17 cellular contexts compared by ENCODE assay signal in genomic region chr15:38377547-38378161, GRCh38.
A peak's percentile ranks its signal among the peaks of the same experiment; 100 is the strongest.
DNase-seq lines count a peak whose midpoint lies in the region; ATAC-seq and TF ChIP-seq lines count a peak whose summit lies in the region.
"Had no signal": no experiment of that assay in that cellular context is flagged by ENCODE, and none has a peak within 500 bp of the region (broad histone marks: within the 10 kb centered on the region; RNA-seq: fewer than 3 reads in every experiment).

No MANE protein-coding gene starts in this region.

- H3K36me3 ChIP-seq in left ventricle myocardium inferior (no peaks in the 10 kb centered on the region), upper lobe of right lung (no peaks in the 10 kb centered on the region)
- H3K36me3 ChIP-seq: ascending aorta, pancreas had no signal

- intact Hi-C loops in left ventricle myocardium inferior (cut with micrococcal nuclease), result no loop called here
- intact Hi-C loops in upper lobe of right lung (cut with DNase I), result no loop called here

- TF ChIP-seq CTCF in coronary artery (IDR thresholded peaks at IDR 0.05), result no peak
- no peak for TF ChIP-seq CTCF in left ventricle myocardium inferior (IDR thresholded peaks at IDR 0.05; ENCODE audit: borderline replicate concordance)
- TF ChIP-seq CTCF in omental fat pad (IDR thresholded peaks at IDR 0.05), result no peak
- no peak for TF ChIP-seq CTCF in upper lobe of right lung (IDR thresholded peaks at IDR 0.05)

- H3K27me3 ChIP-seq in left ventricle myocardium inferior (ENCODE audit: low read depth) (no peaks in the 10 kb centered on the region), upper lobe of right lung (no peaks in the 10 kb centered on the region)
- H3K27me3 ChIP-seq: ascending aorta, pancreas had no signal

- H3K9me3 ChIP-seq in left ventricle myocardium inferior (replicated peaks) (no peaks in the 10 kb centered on the region), upper lobe of right lung (no peaks in the 10 kb centered on the region)
- H3K9me3 ChIP-seq: ascending aorta, pancreas had no signal

- H3K4me1 ChIP-seq in left ventricle myocardium inferior (peaks cover 54% of the 10 kb centered on the region), upper lobe of right lung (peaks cover 16% of the 10 kb centered on the region)
- H3K4me1 ChIP-seq: ascending aorta had no signal

- no peak for DNase-seq in coronary artery (ENCODE audit: low spot score)
- no peak for DNase-seq in left ventricle myocardium inferior
- DNase-seq in omental fat pad (ENCODE audit: low spot score), result no peak
- DNase-seq in upper lobe of right lung, result no peak
- no peak for DNase-seq in NCI-H2227 (lab: John Stamatoyannopoulos, UW; ENCODE audit: unreplicated experiment)
- DNase-seq: DMS79 treated with DMSO at 0.1 percent for 48 hours; effector memory CD4-positive, alpha-beta T cell; KG1; NCI-H1105; NCI-H2171; NCI-H774 had no signal

- H3K4me3 ChIP-seq in coronary artery (peak overlapping the region; percentile 39), left ventricle myocardium inferior (peak overlapping the region; percentile 15), upper lobe of right lung (no peak overlapping the region)
- H3K4me3 ChIP-seq: pancreas had no signal

- ATAC-seq in omental fat pad (ENCODE audit: low FRiP score) (peak; percentile 13), upper lobe of right lung (no peak), HG02642 (IDR thresholded peaks at IDR 0.05; ENCODE audit: poor library complexity, unreplicated experiment) (no peak), GM21786 (IDR thresholded peaks at IDR 0.05; ENCODE audit: unreplicated experiment) (no peak)
- ATAC-seq: WTC11 had no signal

- peak overlapping the region in 1 of 2 donors; percentile 52 for H3K27ac ChIP-seq in coronary artery
- peak overlapping the region; percentile 74 for H3K27ac ChIP-seq in left ventricle myocardium inferior (replicated peaks)
- peak overlapping the region; percentile 62 for H3K27ac ChIP-seq in upper lobe of right lung
- H3K27ac ChIP-seq: ascending aorta, HL-60, pancreas had no signal
